14 cellular contexts compared by ENCODE assay signal in genomic region chr4:22071749-22072148, GRCh38.
A peak's percentile ranks its signal among the peaks of the same experiment; 100 is the strongest.
DNase-seq lines count a peak whose midpoint lies in the region; ATAC-seq and TF ChIP-seq lines count a peak whose summit lies in the region.
"Had no signal": no experiment of that assay in that cellular context is flagged by ENCODE, and none has a peak within 500 bp of the region (broad histone marks: within the 10 kb centered on the region; RNA-seq: fewer than 3 reads in every experiment).

No MANE protein-coding gene starts in this region.

- CTCF ChIA-PET in activated naive CD4-positive, alpha-beta T cell treated with anti-CD3 and anti-CD28 coated beads for 36 hours (lab: Charles Lee) = no interaction called here

- H3K4me1 ChIP-seq in GM23248 (ENCODE audit: insufficient read depth) (peaks cover 7% of the 10 kb centered on the region; the same call in 1 of the 2 replicates), heart right ventricle (no peaks in the 10 kb centered on the region)
- H3K4me1 ChIP-seq: left ventricle myocardium inferior, uterus had no signal

- no peaks in the 10 kb centered on the region for H3K79me2 ChIP-seq in GM23248 (ENCODE audit: insufficient read depth)

- no peaks in the 10 kb centered on the region for H3K9me3 ChIP-seq in GM23248 (ENCODE audit: low read depth)
- peaks cover 0 to 17% (median 0%) of the 10 kb centered on the region in 11 donors for H3K9me3 ChIP-seq in heart right ventricle
- H3K9me3 ChIP-seq: uterus had no signal

- H3K4me3 ChIP-seq in GM23248 = no peak overlapping the region
- no peak overlapping the region for H3K4me3 ChIP-seq in heart right ventricle
- no peak overlapping the region for H3K4me3 ChIP-seq in coronary artery
- H3K4me3 ChIP-seq: left ventricle myocardium inferior, uterus had no signal

- no peak overlapping the region for H3K27ac Mint-ChIP-seq in activated naive CD4-positive, alpha-beta T cell treated with anti-CD3 and anti-CD28 coated beads for 36 hours
- H3K27ac Mint-ChIP-seq: progenitor cell of endocrine pancreas had no signal

- no peak overlapping the region for H3K4me3 Mint-ChIP-seq in activated naive CD4-positive, alpha-beta T cell treated with anti-CD3 and anti-CD28 coated beads for 36 hours

- H3K9me2 ChIP-seq in GM23248 (ENCODE audit: insufficient read depth) = no peaks in the 10 kb centered on the region

- no peaks in the 10 kb centered on the region for H4K20me1 ChIP-seq in GM23248 (ENCODE audit: insufficient read depth)

- in situ Hi-C loops in GM23248 (cut with MboI) = no loop called here

- H3K36me3 Mint-ChIP-seq in activated naive CD4-positive, alpha-beta T cell treated with anti-CD3 and anti-CD28 coated beads for 36 hours (ENCODE audit: low read depth) = peaks cover 2% of the 10 kb centered on the region

- intact Hi-C loops in heart right ventricle (cut with DNase I) = no loop called here
- intact Hi-C loops in activated naive CD4-positive, alpha-beta T cell treated with anti-CD3 and anti-CD28 coated beads for 36 hours (cut with micrococcal nuclease) = no loop called here

- H3K9me3 Mint-ChIP-seq in activated naive CD4-positive, alpha-beta T cell treated with anti-CD3 and anti-CD28 coated beads for 36 hours = peaks cover 8% of the 10 kb centered on the region

- H3K27me3 Mint-ChIP-seq in activated naive CD4-positive, alpha-beta T cell treated with anti-CD3 and anti-CD28 coated beads for 36 hours (ENCODE audit: low read depth) = no peaks in the 10 kb centered on the region
- H3K27me3 Mint-ChIP-seq: progenitor cell of endocrine pancreas had no signal

- H3K9ac ChIP-seq in GM23248 = no peak overlapping the region

- H3K27ac ChIP-seq in GM23248 (peak overlapping the region; percentile 21; the same call in 1 of the 2 replicates), heart right ventricle (no peak overlapping the region), coronary artery (no peak overlapping the region)
- H3K27ac ChIP-seq: left ventricle myocardium inferior, uterus had no signal

- no peaks in the 10 kb centered on the region for H3K36me3 ChIP-seq in GM23248 (ENCODE audit: low read depth)
- no peaks in the 10 kb centered on the region for H3K36me3 ChIP-seq in heart right ventricle
- H3K36me3 ChIP-seq: left ventricle myocardium inferior, uterus had no signal

- WGBS in GM23248 (ENCODE audit: low coverage in 1 of 2, low lambda C conversion rate in 2 of 2, missing lambda C conversion rate in 2 of 2), 2 experiments = 63 to 72% methylated on average over 1 of the region's 1 CpG
- WGBS in heart right ventricle, 2 donors = 53 to 79% methylated on average over 1 of the region's 1 CpG

- peak; percentile 75 for DNase-seq in GM23248
- DNase-seq in foreskin melanocyte = peak; percentile 70
- no peak for DNase-seq in occipital lobe (lab: John Stamatoyannopoulos, UW)
- DNase-seq in heart right ventricle = no peak
- no peak for DNase-seq in activated naive CD4-positive, alpha-beta T cell treated with anti-CD3 and anti-CD28 coated beads for 36 hours
- DNase-seq in coronary artery (ENCODE audit: low spot score) = no peak
- DNase-seq: activated CD4-positive, alpha-beta T cell treated with anti-CD3 and anti-CD28 coated beads, Interleukin-2, amount 50 U/mL, for 4 hours; left ventricle myocardium inferior; NCI-H2081; uterus had no signal

- peak overlapping the region; percentile 65 for H3K4me2 ChIP-seq in GM23248 (ENCODE audit: unreplicated experiment)

- no peaks in the 10 kb centered on the region for H3K4me1 Mint-ChIP-seq in activated naive CD4-positive, alpha-beta T cell treated with anti-CD3 and anti-CD28 coated beads for 36 hours (ENCODE audit: low read depth)

- H3F3A ChIP-seq in GM23248 (ENCODE audit: insufficient read depth) = peaks cover 18% of the 10 kb centered on the region

- peak; percentile 99 for ATAC-seq in GM18868 (IDR thresholded peaks at IDR 0.05; ENCODE audit: unreplicated experiment)
- ATAC-seq in HG03565 (IDR thresholded peaks at IDR 0.05; ENCODE audit: unreplicated experiment) = peak; percentile 96
- no peak for ATAC-seq in heart right ventricle
- ATAC-seq: Right ventricle myocardium inferior had no signal

- peak overlapping the region; percentile 60 for H2AFZ ChIP-seq in GM23248

- H3K27me3 ChIP-seq in GM23248 (replicated peaks; ENCODE audit: insufficient read depth) = no peaks in the 10 kb centered on the region
- H3K27me3 ChIP-seq in heart right ventricle = no peaks in the 10 kb centered on the region
- H3K27me3 ChIP-seq: uterus had no signal

- TF ChIP-seq CTCF in heart right ventricle (IDR thresholded peaks at IDR 0.05) (no peak), coronary artery (IDR thresholded peaks at IDR 0.05) (no peak)

Comparison
In these comparisons a context has a peak if more than half of its experiments do, and no peak if none do; other contexts are left out.
1. ATAC-seq: peak in GM18868 (single experiment) and HG03565 (single experiment); none in heart right ventricle (0 of 8).
2. DNase-seq: peak in GM23248 (single experiment) and foreskin melanocyte (single experiment); none in occipital lobe (single experiment), heart right ventricle (0 of 2), activated naive CD4-positive, alpha-beta T cell treated with anti-CD3 and anti-CD28 coated beads for 36 hours (single experiment) and coronary artery (single experiment).